29 cellular contexts compared by ENCODE assay signal in genomic region chr3:138232705-138233364, GRCh38.
"Had no signal": no experiment of that assay in that cellular context is flagged by ENCODE, and none has a peak within 500 bp of the region (broad histone marks: within the 10 kb centered on the region; RNA-seq: fewer than 3 reads in every experiment).

No MANE protein-coding gene starts in this region.

- H3K27ac ChIP-seq: esophagus squamous epithelium, left lung, lower lobe of right lung, ovary, psoas muscle, suprapubic skin, transverse colon, upper lobe of right lung, uterus had no signal

- H3K4me3 Mint-ChIP-seq: effector memory CD8-positive, alpha-beta T cell; naive thymus-derived CD8-positive, alpha-beta T cell; nephron progenitor cell; stimulated activated naive CD8-positive, alpha-beta T cell treated with anti-CD3 and anti-CD28 coated beads, Interleukin-15, amount 100 ng/mL, for 72 hours had no signal

- H3K9me3 ChIP-seq: esophagus squamous epithelium, left lung, lower lobe of right lung, ovary, psoas muscle, suprapubic skin, transverse colon, upper lobe of right lung, uterus had no signal

- H3K27me3 ChIP-seq: esophagus squamous epithelium, left lung, ovary, suprapubic skin, transverse colon, upper lobe of right lung, uterus had no signal

- FAIRE-seq: endometrium, keratinocyte had no signal

- ATAC-seq: effector memory CD8-positive, alpha-beta T cell; left lung; lower lobe of right lung; naive thymus-derived CD8-positive, alpha-beta T cell; psoas muscle; sciatic nerve; stimulated activated naive CD8-positive, alpha-beta T cell treated with anti-CD3 and anti-CD28 coated beads, Interleukin-15, amount 100 ng/mL, for 72 hours; upper lobe of right lung had no signal

- H3K9me3 Mint-ChIP-seq: effector memory CD8-positive, alpha-beta T cell; naive thymus-derived CD8-positive, alpha-beta T cell; nephron progenitor cell; stimulated activated naive CD8-positive, alpha-beta T cell treated with anti-CD3 and anti-CD28 coated beads, Interleukin-15, amount 100 ng/mL, for 72 hours had no signal

- H3K4me1 ChIP-seq: esophagus squamous epithelium, left lung, lower lobe of right lung, psoas muscle, suprapubic skin, transverse colon, upper lobe of right lung, uterus had no signal

- H3K4me2 ChIP-seq: smooth muscle cell had no signal

- H3K27me3 Mint-ChIP-seq: effector memory CD8-positive, alpha-beta T cell; naive thymus-derived CD8-positive, alpha-beta T cell; stimulated activated naive CD8-positive, alpha-beta T cell treated with anti-CD3 and anti-CD28 coated beads, Interleukin-15, amount 100 ng/mL, for 72 hours had no signal

- H3K36me3 ChIP-seq: ovary, uterus had no signal

- H3K27ac Mint-ChIP-seq: naive thymus-derived CD8-positive, alpha-beta T cell; nephron progenitor cell; stimulated activated naive CD8-positive, alpha-beta T cell treated with anti-CD3 and anti-CD28 coated beads, Interleukin-15, amount 100 ng/mL, for 72 hours had no signal

- DNase-seq: cortex of kidney; effector memory CD8-positive, alpha-beta T cell; erythroblast; esophagus squamous epithelium; foreskin melanocyte; glutamatergic neuron; left lung; lower lobe of right lung; naive thymus-derived CD8-positive, alpha-beta T cell; nephron progenitor cell; occipital lobe; ovary; posterior cingulate gyrus; psoas muscle; retina; stimulated activated CD4-positive, alpha-beta T cell treated with anti-CD3 and anti-CD28 coated beads, Interleukin-12 subunit alpha, Interleukin-12 subunit beta, amount 100 ng/mL, for 4 hours; stimulated activated CD4-positive, alpha-beta T cell treated with anti-CD3 and anti-CD28 coated beads, Interleukin-1b, Interleukin-23, amount 100 ng/mL, for 48 hours; stimulated activated CD4-positive, alpha-beta T cell treated with anti-CD3 and anti-CD28 coated beads, Interleukin-4, amount 100 ng/mL, for 1 hour; stimulated activated CD8-positive, alpha-beta memory T cell treated with anti-CD3 and anti-CD28 coated beads, Interleukin-4, amount 100 ng/mL, for 48 hours; stimulated activated naive CD4-positive, alpha-beta T cell; stimulated activated naive CD8-positive, alpha-beta T cell treated with anti-CD3 and anti-CD28 coated beads, Interleukin-15, amount 100 ng/mL, for 72 hours; transverse colon; upper lobe of right lung; uterus had no signal

- H3K4me3 ChIP-seq: esophagus squamous epithelium, left lung, lower lobe of right lung, ovary, psoas muscle, smooth muscle cell, suprapubic skin, transverse colon, upper lobe of right lung, uterus had no signal
